Comparison of ENCODE assay signal across 23 cellular contexts in the genomic region with DNA sequence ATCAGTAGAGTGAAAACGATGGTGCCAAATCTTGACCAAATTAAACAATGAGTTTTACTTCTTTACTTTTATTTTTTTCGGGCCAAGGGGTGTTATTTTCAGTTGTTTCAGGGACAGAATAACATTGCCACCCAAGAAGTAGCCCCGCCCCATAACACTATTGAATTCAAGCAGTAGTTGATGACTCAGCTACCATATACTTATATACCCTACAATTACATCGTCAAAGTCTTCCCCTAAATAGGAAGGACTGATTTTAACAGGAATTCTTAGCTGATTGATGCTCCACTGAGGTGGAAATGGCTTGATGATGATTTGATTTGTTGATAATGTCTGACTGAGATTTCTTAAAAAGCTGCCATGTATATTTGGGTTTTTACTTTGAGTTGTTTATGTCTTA. TPM values are rescaled to one million over a fixed set of nuclear protein-coding genes. Genes with fewer than 3 reads are reported as not detected.
DNase-seq lines count a peak whose midpoint lies in the region; ATAC-seq and TF ChIP-seq lines count a peak whose summit lies in the region.
"Had no signal": no experiment of that assay in that cellular context is flagged by ENCODE, and none has a peak within 500 bp of the region (broad histone marks: within the 10 kb centered on the region; RNA-seq: fewer than 3 reads in every experiment).

No MANE protein-coding gene starts in this region.

- H3K4me3 ChIP-seq in HEK293 (ENCODE audit: low read depth, low read length), result no peak overlapping the region
- no peak overlapping the region for H3K4me3 ChIP-seq in epithelial cell of esophagus (ENCODE audit: low read length)
- H3K4me3 ChIP-seq in mucosa of descending colon, result no peak overlapping the region
- H3K4me3 ChIP-seq in CD8-positive, alpha-beta T cell (ENCODE audit: low read depth, low read length), result no peak overlapping the region
- H3K4me3 ChIP-seq: A549, GM12878, GM23248 had no signal

- H3K27ac ChIP-seq in HEK293 (ENCODE audit: extremely low read depth, low read depth, low read length), result no peak overlapping the region
- no peak overlapping the region for H3K27ac ChIP-seq in CD8-positive, alpha-beta T cell (ENCODE audit: low read depth, low read length)
- H3K27ac ChIP-seq: A549, GM23248, HL-60 had no signal

- intact Hi-C loops in mucosa of descending colon (cut with DNase I, micrococcal nuclease), result no loop called here
- intact Hi-C loops in CD8-positive, alpha-beta T cell (cut with DNase I, micrococcal nuclease), result no loop called here

- no peaks in the 10 kb centered on the region for H3K9me3 Mint-ChIP-seq in CD8-positive, alpha-beta T cell
- H3K9me3 Mint-ChIP-seq in activated T-helper 17 cell treated with anti-CD3 and anti-CD28 coated beads, Interleukin-2, amount 50 U/mL, for 72 hours, result no peaks in the 10 kb centered on the region
- H3K9me3 Mint-ChIP-seq: H9 had no signal

- ATAC-seq in mucosa of descending colon (peak; percentile 79), SK-N-SH treated with all-trans-retinoic acid at 6 μM for 48 hours (no peak)
- ATAC-seq in CD8-positive, alpha-beta T cell, result no peak
- ATAC-seq in activated T-helper 17 cell treated with anti-CD3 and anti-CD28 coated beads, Interleukin-2, amount 50 U/mL, for 72 hours (replicated peaks), result no peak
- ATAC-seq: A549, GM12878 had no signal

- no peak overlapping the region for H3K4me3 Mint-ChIP-seq in CD8-positive, alpha-beta T cell
- H3K4me3 Mint-ChIP-seq in activated T-helper 17 cell treated with anti-CD3 and anti-CD28 coated beads, Interleukin-2, amount 50 U/mL, for 72 hours, result no peak overlapping the region
- H3K4me3 Mint-ChIP-seq: CD4-positive, CD25-positive, alpha-beta regulatory T cell; H9 had no signal

- H3K4me1 ChIP-seq in HEK293 (ENCODE audit: control insufficient read depth, insufficient read depth, low read length) (peaks cover 24% of the 10 kb centered on the region), mucosa of descending colon (ENCODE audit: low read depth) (peaks cover 21% of the 10 kb centered on the region)
- no peaks in the 10 kb centered on the region for H3K4me1 ChIP-seq in CD8-positive, alpha-beta T cell (ENCODE audit: insufficient read depth, low read length)
- H3K4me1 ChIP-seq: A549 had no signal

- H3K27me3 ChIP-seq in CD8-positive, alpha-beta T cell (ENCODE audit: insufficient read depth, low read length), result no peaks in the 10 kb centered on the region

- H3K36me3 ChIP-seq in HEK293 (ENCODE audit: control insufficient read depth in 2 of 2, insufficient read depth in 1 of 2, low read length in 2 of 2), result no peaks in the 10 kb centered on the region
- no peaks in the 10 kb centered on the region for H3K36me3 ChIP-seq in mucosa of descending colon (ENCODE audit: low read depth)
- H3K36me3 ChIP-seq in CD8-positive, alpha-beta T cell (ENCODE audit: insufficient read depth, low read length), result no peaks in the 10 kb centered on the region

- H3K27ac Mint-ChIP-seq in CD8-positive, alpha-beta T cell, result no peak overlapping the region
- H3K27ac Mint-ChIP-seq in activated T-helper 17 cell treated with anti-CD3 and anti-CD28 coated beads, Interleukin-2, amount 50 U/mL, for 72 hours, result no peak overlapping the region
- H3K27ac Mint-ChIP-seq: CD4-positive, CD25-positive, alpha-beta regulatory T cell; H9 had no signal

- CTCF ChIA-PET in HEK293 (lab: Yijun Ruan, JAX), result interaction anchor here (0.7 to 2.0 kb wide), 5 partner anchors 19 to 135 kb away, joined by 3 to 5 read pairs (median 4); partner anchors contain the start of gene LYPD6B
- CTCF ChIA-PET in CD8-positive, alpha-beta T cell (lab: Charles Lee), result no interaction called here

- no peaks in the 10 kb centered on the region for H3K4me1 Mint-ChIP-seq in CD8-positive, alpha-beta T cell (ENCODE audit: low read depth)
- H3K4me1 Mint-ChIP-seq in activated T-helper 17 cell treated with anti-CD3 and anti-CD28 coated beads, Interleukin-2, amount 50 U/mL, for 72 hours, result no peaks in the 10 kb centered on the region
- H3K4me1 Mint-ChIP-seq: CD4-positive, CD25-positive, alpha-beta regulatory T cell; H9 had no signal

- no peaks in the 10 kb centered on the region for H3K9me3 ChIP-seq in HEK293 (ENCODE audit: control insufficient read depth, insufficient read depth, low read depth, low read length)
- H3K9me3 ChIP-seq in mucosa of descending colon, result no peaks in the 10 kb centered on the region
- no peaks in the 10 kb centered on the region for H3K9me3 ChIP-seq in CD8-positive, alpha-beta T cell (ENCODE audit: low read length)
- H3K9me3 ChIP-seq: A549 had no signal

- H3K27me3 Mint-ChIP-seq in CD8-positive, alpha-beta T cell (ENCODE audit: low read depth), result peaks cover 12% of the 10 kb centered on the region
- peaks cover 3% of the 10 kb centered on the region for H3K27me3 Mint-ChIP-seq in activated T-helper 17 cell treated with anti-CD3 and anti-CD28 coated beads, Interleukin-2, amount 50 U/mL, for 72 hours

- POLR2A ChIA-PET in HEK293 (lab: Yijun Ruan, JAX), result no interaction called here
- POLR2A ChIA-PET in CD8-positive, alpha-beta T cell (lab: Charles Lee), result no interaction called here

- H3K36me3 Mint-ChIP-seq in CD8-positive, alpha-beta T cell, result no peaks in the 10 kb centered on the region
- no peaks in the 10 kb centered on the region for H3K36me3 Mint-ChIP-seq in activated T-helper 17 cell treated with anti-CD3 and anti-CD28 coated beads, Interleukin-2, amount 50 U/mL, for 72 hours (ENCODE audit: low read depth)
- H3K36me3 Mint-ChIP-seq: CD4-positive, CD25-positive, alpha-beta regulatory T cell had no signal

- DNase-seq in NCI-H2227 (lab: John Stamatoyannopoulos, UW; ENCODE audit: unreplicated experiment) (peak; percentile 64), epithelial cell of esophagus (ENCODE audit: low read depth) (peak; percentile 33), mucosa of descending colon (no peak)
- no peak for DNase-seq in CD8-positive, alpha-beta T cell
- DNase-seq: CD4-positive, CD25-positive, alpha-beta regulatory T cell; COR-L47; DMS 273 treated with DMSO at 0.1 percent for 48 hours; DND-41; GM23248; H9; KG1; NCI-H1092 treated with DMSO at 0.1 percent for 48 hours; NCI-H1436 treated with DMSO at 0.1 percent for 48 hours; NCI-H1930; NCI-H524 treated with DMSO at 0.1 percent for 48 hours; NK-92 treated with Interleukin-12 subunit alpha and Interleukin-12 subunit beta, amount 100 ng/mL, for 24 hours; SIG-M5 had no signal

- TF ChIP-seq CTCF in HEK293 (tag by site-specific recombination; IDR thresholded peaks at IDR 0.05) (no peak), epithelial cell of esophagus (IDR thresholded peaks at IDR 0.05; ENCODE audit: insufficient read depth, low read depth, low read length, missing control alignments) (no peak), mucosa of descending colon (IDR thresholded peaks at IDR 0.05) (no peak)
- no peak for TF ChIP-seq CTCF in CD8-positive, alpha-beta T cell (IDR thresholded peaks at IDR 0.05)

TF ChIP-seq in HEK293, 187 proteins besides CTCF, POLR2A, EP300 and RAD21 (continues in another document):
- peak; percentile 84 for TF ChIP-seq OSR2 (tag by site-specific recombination; IDR thresholded peaks at IDR 0.05)
- peak; percentile 99 for TF ChIP-seq SP7 (tag by site-specific recombination; IDR thresholded peaks at IDR 0.05)
- no peak for TF ChIP-seq ZNF350 (tag by site-specific recombination; IDR thresholded peaks at IDR 0.05)
- 0 out of 2 replicates have a peak, but pooled peaks have one; percentile 31 for TF ChIP-seq GLI2 (tag by site-specific recombination; IDR thresholded peaks at IDR 0.05; ENCODE audit: borderline replicate concordance, low read depth)
- TF ChIP-seq ZNF654 (tag by site-specific recombination; IDR thresholded peaks at IDR 0.05; ENCODE audit: low read depth), result 0 out of 2 replicates have a peak, but pooled peaks have one; percentile 2
- TF ChIP-seq ZNF843 (tag by site-specific recombination; IDR thresholded peaks at IDR 0.05), result peak; percentile 26; the same call in 1 of the 2 replicates
- TF ChIP-seq ZNF138 (tag by site-specific recombination; IDR thresholded peaks at IDR 0.05; ENCODE audit: borderline replicate concordance), result no peak

TF ChIP-seq in SK-N-SH treated with all-trans-retinoic acid at 6 μM for 48 hours, 23 proteins besides CTCF, POLR2A, EP300 and RAD21:
- no peak for TF ChIP-seq CREB5 (CRISPR knock-in tag; IDR thresholded peaks at IDR 0.05; ENCODE audit: low read depth)
- no peak for TF ChIP-seq ZFP3 (CRISPR knock-in tag; IDR thresholded peaks at IDR 0.05)
- TF ChIP-seq ZC3H10 (CRISPR knock-in tag; IDR thresholded peaks at IDR 0.05), result no peak
- TF ChIP-seq ESRRG (CRISPR knock-in tag; IDR thresholded peaks at IDR 0.05), result no peak
- no peak for TF ChIP-seq ZNF8 (CRISPR knock-in tag; IDR thresholded peaks at IDR 0.05)
- no peak for TF ChIP-seq ZNF70 (CRISPR knock-in tag; IDR thresholded peaks at IDR 0.05)
- no peak for TF ChIP-seq OSR1 (CRISPR knock-in tag; IDR thresholded peaks at IDR 0.05)
- TF ChIP-seq SNAI2 (CRISPR knock-in tag; IDR thresholded peaks at IDR 0.05), result no peak
- no peak for TF ChIP-seq ZFP30 (CRISPR knock-in tag; IDR thresholded peaks at IDR 0.05)

RNA-seq across cellular contexts. Expression of gene LYPD6B, which starts 24.7 kb away (rescaled TPM):
- 1 to 10 TPM in 2 of 3 donors, under 1 TPM in 1; 0.28 to 1.7 (median 1.1) TPM for total RNA-seq in mucosa of descending colon
- not detected for total RNA-seq in CD8-positive, alpha-beta T cell
- not detected for total RNA-seq in activated T-helper 17 cell treated with anti-CD3 and anti-CD28 coated beads, Interleukin-2, amount 50 U/mL, for 72 hours
- total RNA-seq: CD4-positive, CD25-positive, alpha-beta regulatory T cell had no signal

Comparison
In these comparisons a context has a peak if more than half of its experiments do, and no peak if none do; other contexts are left out.
1. DNase-seq: peak in NCI-H2227 (single experiment) and epithelial cell of esophagus (single experiment); none in mucosa of descending colon (0 of 3) and CD8-positive, alpha-beta T cell (0 of 7).